1 cellular context compared by ENCODE assay signal in genomic region chr1:181094813-181095212, GRCh38.
A peak's percentile ranks its signal among the peaks of the same experiment; 100 is the strongest.
TF ChIP-seq lines count a peak whose summit lies in the region.

No MANE protein-coding gene starts in this region.

TF ChIP-seq in HEK293, 187 proteins besides CTCF, POLR2A, EP300 and RAD21 (continued from another document and continues in another):
- TF ChIP-seq ZSCAN30 (tag by site-specific recombination; IDR thresholded peaks at IDR 0.05), result no peak
- no peak for TF ChIP-seq ZSCAN16 (tag by site-specific recombination; IDR thresholded peaks at IDR 0.05)
- no peak for TF ChIP-seq ZNF473 (tag by site-specific recombination; IDR thresholded peaks at IDR 0.05)
- TF ChIP-seq YY1 (tag by site-specific recombination; IDR thresholded peaks at IDR 0.05), result no peak
- TF ChIP-seq SETDB1 (IDR thresholded peaks at IDR 0.05; ENCODE audit: insufficient read length, low read length), result no peak
- TF ChIP-seq ZNF555 (tag by site-specific recombination; conservative IDR thresholded peaks at IDR 0.05), result no peak
- TF ChIP-seq ZBTB11 (tag by site-specific recombination; conservative IDR thresholded peaks at IDR 0.05; ENCODE audit: low read depth), result no peak
- TF ChIP-seq ZNF677 (tag by site-specific recombination; IDR thresholded peaks at IDR 0.05), result no peak
- no peak for TF ChIP-seq ZNF248 (tag by site-specific recombination; IDR thresholded peaks at IDR 0.05)
- no peak for TF ChIP-seq AEBP2 (tag by site-specific recombination; IDR thresholded peaks at IDR 0.05; ENCODE audit: borderline replicate concordance)
- no peak for TF ChIP-seq ZNF214 (tag by site-specific recombination; IDR thresholded peaks at IDR 0.05; ENCODE audit: borderline replicate concordance)
- TF ChIP-seq ZBTB21 (tag by site-specific recombination; IDR thresholded peaks at IDR 0.05), result no peak
- no peak for TF ChIP-seq ZNF266 (tag by site-specific recombination; IDR thresholded peaks at IDR 0.05; ENCODE audit: low read depth)
- no peak for TF ChIP-seq ZNF2 (tag by site-specific recombination; IDR thresholded peaks at IDR 0.05)
- no peak for TF ChIP-seq PBX3 (CRISPR knock-in tag; IDR thresholded peaks at IDR 0.05)
- no peak for TF ChIP-seq ZFP3 (tag by site-specific recombination; IDR thresholded peaks at IDR 0.05; ENCODE audit: low read depth)
- TF ChIP-seq ZNF423 (tag by site-specific recombination; IDR thresholded peaks at IDR 0.05), result no peak
- TF ChIP-seq SCRT1 (tag by site-specific recombination; IDR thresholded peaks at IDR 0.05; ENCODE audit: borderline replicate concordance), result no peak
- TF ChIP-seq ZNF140 (tag by site-specific recombination; IDR thresholded peaks at IDR 0.05), result no peak
- TF ChIP-seq ZNF548 (tag by site-specific recombination; IDR thresholded peaks at IDR 0.05), result no peak
- no peak for TF ChIP-seq ZNF707 (tag by site-specific recombination; IDR thresholded peaks at IDR 0.05)
- TF ChIP-seq ZNF112 (tag by site-specific recombination; IDR thresholded peaks at IDR 0.05), result no peak
- TF ChIP-seq REPIN1 (tag by site-specific recombination; IDR thresholded peaks at IDR 0.05; ENCODE audit: low read depth), result no peak
- TF ChIP-seq ZNF596 (tag by site-specific recombination; IDR thresholded peaks at IDR 0.05), result no peak
- no peak for TF ChIP-seq ZNF239 (tag by site-specific recombination; IDR thresholded peaks at IDR 0.05)
- TF ChIP-seq ZNF585B (tag by site-specific recombination; IDR thresholded peaks at IDR 0.05), result no peak
- TF ChIP-seq BCL6B (tag by site-specific recombination; IDR thresholded peaks at IDR 0.05), result 0 out of 2 replicates have a peak, but pooled peaks have one; percentile 4
- TF ChIP-seq ZNF341 (tag by site-specific recombination; IDR thresholded peaks at IDR 0.05; ENCODE audit: low read depth), result no peak; the same call in 1 of the 2 replicates
- TF ChIP-seq ZNF670 (tag by site-specific recombination; IDR thresholded peaks at IDR 0.05; ENCODE audit: low read depth), result no peak
- TF ChIP-seq MEIS1 (CRISPR knock-in tag; IDR thresholded peaks at IDR 0.05; ENCODE audit: borderline replicate concordance), result no peak
- no peak for TF ChIP-seq ZNF560 (tag by site-specific recombination; IDR thresholded peaks at IDR 0.05; ENCODE audit: borderline replicate concordance)
- TF ChIP-seq ZNF121 (tag by site-specific recombination; IDR thresholded peaks at IDR 0.05), result no peak
- no peak for TF ChIP-seq ZIC2 (tag by site-specific recombination; IDR thresholded peaks at IDR 0.05)
- no peak for TF ChIP-seq ZNF138 (tag by site-specific recombination; IDR thresholded peaks at IDR 0.05; ENCODE audit: borderline replicate concordance)
- TF ChIP-seq ZNF521 (tag by site-specific recombination; IDR thresholded peaks at IDR 0.05), result no peak
- TF ChIP-seq ZNF146 (tag by site-specific recombination; IDR thresholded peaks at IDR 0.05), result no peak
- TF ChIP-seq TRIM28 (IDR thresholded peaks at IDR 0.05; ENCODE audit: borderline replicate concordance, low read length), result peak; percentile 58; the same call in 1 of the 2 replicates
- TF ChIP-seq ZNF362 (tag by site-specific recombination; IDR thresholded peaks at IDR 0.05), result no peak
- no peak for TF ChIP-seq ZNF701 (tag by site-specific recombination; IDR thresholded peaks at IDR 0.05)
- TF ChIP-seq ZNF148 (tag by site-specific recombination; IDR thresholded peaks at IDR 0.05; ENCODE audit: borderline replicate concordance), result no peak
- no peak for TF ChIP-seq ZNF398 (tag by site-specific recombination; IDR thresholded peaks at IDR 0.05)
- TF ChIP-seq SALL2 (tag by site-specific recombination; IDR thresholded peaks at IDR 0.05; ENCODE audit: borderline replicate concordance), result no peak
- TF ChIP-seq ZNF580 (tag by site-specific recombination; IDR thresholded peaks at IDR 0.05), result no peak
- TF ChIP-seq ZNF449 (tag by site-specific recombination; IDR thresholded peaks at IDR 0.05), result no peak
- peak; percentile 59; the same call in 1 of the 2 replicates for TF ChIP-seq ZBTB17 (tag by site-specific recombination; IDR thresholded peaks at IDR 0.05)
- peak; percentile 71; the same call in 1 of the 2 replicates for TF ChIP-seq OSR2 (tag by site-specific recombination; IDR thresholded peaks at IDR 0.05)
- TF ChIP-seq GLIS2 (tag by site-specific recombination; IDR thresholded peaks at IDR 0.05), result no peak
- peak; percentile 32; the same call in 1 of the 2 replicates for TF ChIP-seq INSM2 (tag by site-specific recombination; IDR thresholded peaks at IDR 0.05)
- no peak for TF ChIP-seq ZNF623 (tag by site-specific recombination; IDR thresholded peaks at IDR 0.05)
- no peak for TF ChIP-seq ZNF426 (tag by site-specific recombination; IDR thresholded peaks at IDR 0.05)
- peak; percentile 58 for TF ChIP-seq GLIS1 (tag by site-specific recombination; IDR thresholded peaks at IDR 0.05)
- TF ChIP-seq ZNF292 (tag by site-specific recombination; IDR thresholded peaks at IDR 0.05; ENCODE audit: borderline replicate concordance, low read depth), result no peak
- peak; percentile 50; the same call in 1 of the 2 replicates for TF ChIP-seq ZNF394 (tag by site-specific recombination; IDR thresholded peaks at IDR 0.05; ENCODE audit: borderline replicate concordance)
- TF ChIP-seq KLF10 (tag by site-specific recombination; IDR thresholded peaks at IDR 0.05), result peak; percentile 85
- TF ChIP-seq MZF1 (tag by site-specific recombination; IDR thresholded peaks at IDR 0.05; ENCODE audit: borderline replicate concordance), result no peak
- no peak for TF ChIP-seq MYNN (tag by site-specific recombination; IDR thresholded peaks at IDR 0.05; ENCODE audit: borderline replicate concordance)
